ENCODE assay signal across 9 cellular contexts in genomic region chr19:28878862-28879566, GRCh38.
A peak's percentile ranks its signal among the peaks of the same experiment; 100 is the strongest.
DNase-seq lines count a peak whose midpoint lies in the region; ATAC-seq and TF ChIP-seq lines count a peak whose summit lies in the region.
"Had no signal": no experiment of that assay in that cellular context is flagged by ENCODE, and none has a peak within 500 bp of the region (broad histone marks: within the 10 kb centered on the region; RNA-seq: fewer than 3 reads in every experiment).

No MANE protein-coding gene starts in this region.

- peak; percentile 55 for ATAC-seq in activated T-helper 17 cell treated with anti-CD3 and anti-CD28 coated beads, Interleukin-2, amount 50 U/mL, for 72 hours (replicated peaks)
- ATAC-seq in foreskin keratinocyte (peak; percentile 62), HG03039 (IDR thresholded peaks at IDR 0.05; ENCODE audit: unreplicated experiment) (no peak)

- H3K4me1 ChIP-seq in Peyer's patch, result no peaks in the 10 kb centered on the region
- H3K4me1 ChIP-seq in foreskin keratinocyte, result no peaks in the 10 kb centered on the region
- H3K4me1 ChIP-seq in ovary (ENCODE audit: insufficient read depth), result peaks cover 3% of the 10 kb centered on the region

- H3K27ac Mint-ChIP-seq in activated T-helper 17 cell treated with anti-CD3 and anti-CD28 coated beads, Interleukin-2, amount 50 U/mL, for 72 hours, result no peak overlapping the region
- H3K27ac Mint-ChIP-seq: activated naive CD4-positive, alpha-beta T cell treated with anti-CD3 and anti-CD28 coated beads, Interleukin-2, amount 50 U/mL, for 24 hours had no signal

- TF ChIP-seq CTCF in Peyer's patch (IDR thresholded peaks at IDR 0.05) (peak in 4 of 6 experiments; percentile 39 to 55 (median 46)), foreskin keratinocyte (conservative IDR thresholded peaks at IDR 0.05) (peak; percentile 75), ovary (IDR thresholded peaks at IDR 0.05) (peak; percentile 53 to 81 (median 62))

- H3K27me3 ChIP-seq in Peyer's patch, result no peaks in the 10 kb centered on the region
- H3K27me3 ChIP-seq in foreskin keratinocyte, result no peaks in the 10 kb centered on the region
- no peaks in the 10 kb centered on the region for H3K27me3 ChIP-seq in ovary

- no peak overlapping the region for H3K4me3 ChIP-seq in Peyer's patch
- H3K4me3 ChIP-seq in ovary, result no peak overlapping the region

- no peaks in the 10 kb centered on the region for H3K36me3 Mint-ChIP-seq in activated T-helper 17 cell treated with anti-CD3 and anti-CD28 coated beads, Interleukin-2, amount 50 U/mL, for 72 hours (ENCODE audit: low read depth)
- H3K36me3 Mint-ChIP-seq: activated naive CD4-positive, alpha-beta T cell treated with anti-CD3 and anti-CD28 coated beads, Interleukin-2, amount 50 U/mL, for 24 hours had no signal

- no peak overlapping the region for H3K4me3 Mint-ChIP-seq in activated T-helper 17 cell treated with anti-CD3 and anti-CD28 coated beads, Interleukin-2, amount 50 U/mL, for 72 hours
- H3K4me3 Mint-ChIP-seq: activated naive CD4-positive, alpha-beta T cell treated with anti-CD3 and anti-CD28 coated beads, Interleukin-2, amount 50 U/mL, for 24 hours had no signal

- H3K36me3 ChIP-seq in Peyer's patch (no peaks in the 10 kb centered on the region), ovary (no peaks in the 10 kb centered on the region)

- H3K4me1 Mint-ChIP-seq in activated T-helper 17 cell treated with anti-CD3 and anti-CD28 coated beads, Interleukin-2, amount 50 U/mL, for 72 hours, result no peaks in the 10 kb centered on the region
- H3K4me1 Mint-ChIP-seq: activated naive CD4-positive, alpha-beta T cell treated with anti-CD3 and anti-CD28 coated beads, Interleukin-2, amount 50 U/mL, for 24 hours had no signal

- H3K27me3 Mint-ChIP-seq in activated T-helper 17 cell treated with anti-CD3 and anti-CD28 coated beads, Interleukin-2, amount 50 U/mL, for 72 hours, result peaks cover 5% of the 10 kb centered on the region

- H3K9me3 ChIP-seq in Peyer's patch, result no peaks in the 10 kb centered on the region
- H3K9me3 ChIP-seq in ovary, result no peaks in the 10 kb centered on the region

- no peaks in the 10 kb centered on the region for H3K9me3 Mint-ChIP-seq in activated T-helper 17 cell treated with anti-CD3 and anti-CD28 coated beads, Interleukin-2, amount 50 U/mL, for 72 hours
- H3K9me3 Mint-ChIP-seq: activated naive CD4-positive, alpha-beta T cell treated with anti-CD3 and anti-CD28 coated beads, Interleukin-2, amount 50 U/mL, for 24 hours had no signal

- DNase-seq in DMS53 treated with DMSO at 0.1 percent for 48 hours (lab: John Stamatoyannopoulos, UW; ENCODE audit: unreplicated experiment) (peak; percentile 16), KBM-7 (peak; percentile 45), Peyer's patch (peak in 2 of 3 donors; percentile 35 to 60), foreskin keratinocyte (peak in 1 of 2 donors; percentile 24), ovary (peak; percentile 49 to 82 (median 76)), ureter (ENCODE audit: low spot score) (peak; percentile 71)

- H3K27ac ChIP-seq in Peyer's patch, result no peak overlapping the region
- H3K27ac ChIP-seq in foreskin keratinocyte, result no peak overlapping the region
- no peak overlapping the region for H3K27ac ChIP-seq in ovary

- intact Hi-C loops in ovary (cut with DNase I), result loop anchor here in 2 of 4 donors (2.0 to 10.0 kb wide), 2 partner anchors 142 to 144 kb away; no protein-coding TSS in a partner anchor

- TF ChIP-seq EP300 in ovary (IDR thresholded peaks at IDR 0.05), result no peak

- in situ Hi-C loops in KBM-7 (cut with MboI; ENCODE audit: low pct_unique_long_range_greater_than_20kb, low sequenced_read_pairs), result no loop called here

- TF ChIP-seq POLR2A in Peyer's patch (IDR thresholded peaks at IDR 0.05) (no peak), ovary (IDR thresholded peaks at IDR 0.05) (no peak)

- 24 to 28% (median 28%) methylated on average over 11 of the region's 11 CpGs for WGBS in ovary, 3 donors
